In genomic region chr12:6853626-6854025, GRCh38 we compare ENCODE assay signal across 8 cellular contexts. TPM values are rescaled to one million over a fixed set of nuclear protein-coding genes. Genes with fewer than 3 reads are reported as not detected.
DNase-seq lines count a peak whose midpoint lies in the region; ATAC-seq and TF ChIP-seq lines count a peak whose summit lies in the region.

No MANE protein-coding gene starts in this region.

- H3K36me3 ChIP-seq in cardiac muscle cell = peaks cover 31% of the 10 kb centered on the region
- peaks cover 31% of the 10 kb centered on the region for H3K36me3 ChIP-seq in adipocyte (ENCODE audit: control insufficient read depth, insufficient read depth, low read length, severe bottlenecking)
- H3K36me3 ChIP-seq in mesendoderm (ENCODE audit: control insufficient read depth, insufficient read depth, low read length) = peaks cover 4% of the 10 kb centered on the region
- peaks cover 0 to 36% of the 10 kb centered on the region in 2 donors for H3K36me3 ChIP-seq in vagina

- H2BK15ac ChIP-seq in mesendoderm (replicated peaks; ENCODE audit: low read depth) = no peak overlapping the region

- no peak overlapping the region for H4K8ac ChIP-seq in mesendoderm (ENCODE audit: low read depth, low read length)

- peaks cover 26% of the 10 kb centered on the region for H3K79me2 ChIP-seq in mesendoderm (ENCODE audit: control insufficient read depth, insufficient read depth, low read length)

- H2BK120ac ChIP-seq in mesendoderm (ENCODE audit: low read depth, low read length) = no peak overlapping the region

- peak overlapping the region; percentile 85 for H3K9ac ChIP-seq in adipocyte (ENCODE audit: low read length)
- peak overlapping the region; percentile 70 for H3K9ac ChIP-seq in mesendoderm (ENCODE audit: low read length)

- intact Hi-C loops in Right ventricle myocardium superior (cut with DNase I) (no loop called here), vagina (cut with DNase I) (no loop called here)

- no peak overlapping the region for H4K5ac ChIP-seq in mesendoderm (ENCODE audit: low read length)

- H3K18ac ChIP-seq in mesendoderm (ENCODE audit: low read length) = no peak overlapping the region

- H2BK5ac ChIP-seq in mesendoderm (ENCODE audit: low read length) = no peak overlapping the region

- ATAC-seq in Right ventricle myocardium superior (ENCODE audit: poor library complexity) = no peak

- H3K56ac ChIP-seq in mesendoderm (ENCODE audit: low read length) = no peak overlapping the region

- H3K4ac ChIP-seq in mesendoderm (ENCODE audit: low read depth, low read length) = no peak overlapping the region

- peaks cover 22% of the 10 kb centered on the region for H3K79me1 ChIP-seq in mesendoderm (ENCODE audit: low read length)

- no peak overlapping the region for H3K4me2 ChIP-seq in mesendoderm (ENCODE audit: low read length)

- H3K27me3 ChIP-seq in cardiac muscle cell (no peaks in the 10 kb centered on the region), adipocyte (replicated peaks; ENCODE audit: control insufficient read depth, insufficient read depth, low read length) (no peaks in the 10 kb centered on the region), mesendoderm (ENCODE audit: insufficient read depth, low read length, poor library complexity) (no peaks in the 10 kb centered on the region), vagina (no peaks in the 10 kb centered on the region)

- WGBS in mesendoderm (ENCODE audit: extremely low coverage, insufficient coverage, low lambda C conversion rate) = no CpG with 5 or more reads among the region's 1 CpG

- TF ChIP-seq CTCF in cardiac muscle cell (IDR thresholded peaks at IDR 0.05; ENCODE audit: low read depth, low read length) (no peak), vagina (IDR thresholded peaks at IDR 0.05) (no peak)

- H3K27ac ChIP-seq in cardiac muscle cell (peak overlapping the region; percentile 78), mesendoderm (ENCODE audit: low read depth, low read length) (no peak overlapping the region), vagina (peak overlapping the region; percentile 84)

- no peak for TF ChIP-seq POLR2A in vagina (IDR thresholded peaks at IDR 0.05)

- H3K9me3 ChIP-seq in cardiac muscle cell (ENCODE audit: low read depth) (no peaks in the 10 kb centered on the region), adipocyte (ENCODE audit: control insufficient read depth, low read length) (no peaks in the 10 kb centered on the region), vagina (no peaks in the 10 kb centered on the region)

- DNase-seq in cardiac muscle cell (ENCODE audit: low read depth in 1 of 2, low spot score in 1 of 2) = no peak
- no peak for DNase-seq in Right ventricle myocardium superior
- DNase-seq in adipocyte (ENCODE audit: low read depth) = no peak
- no peak for DNase-seq in mesendoderm
- no peak for DNase-seq in vagina (ENCODE audit: extremely low spot score in 2 of 2)
- DNase-seq in EL = no peak
- DNase-seq in stimulated activated CD8-positive, alpha-beta memory T cell treated with anti-CD3 and anti-CD28 coated beads, Interleukin-4, amount 100 ng/mL, for 48 hours = no peak
- no peak for DNase-seq in putamen (ENCODE audit: low spot score)

- no peak overlapping the region for H2AK5ac ChIP-seq in mesendoderm (ENCODE audit: low read length)

- H3K4me3 ChIP-seq in cardiac muscle cell = no peak overlapping the region
- peak overlapping the region; percentile 84 for H3K4me3 ChIP-seq in adipocyte (ENCODE audit: low read length)
- H3K4me3 ChIP-seq in mesendoderm (ENCODE audit: low read length) = no peak overlapping the region
- no peak overlapping the region for H3K4me3 ChIP-seq in vagina

- H3K23ac ChIP-seq in mesendoderm (ENCODE audit: low read length) = no peak overlapping the region

- H3K4me1 ChIP-seq in cardiac muscle cell (ENCODE audit: low read depth) = no peaks in the 10 kb centered on the region
- H3K4me1 ChIP-seq in adipocyte (ENCODE audit: control insufficient read depth, insufficient read depth, low read length) = peaks cover 22% of the 10 kb centered on the region
- peaks cover 6% of the 10 kb centered on the region for H3K4me1 ChIP-seq in mesendoderm (ENCODE audit: control insufficient read depth, low read depth, low read length)
- H3K4me1 ChIP-seq in vagina = peaks cover 21% of the 10 kb centered on the region

RNA-seq across cellular contexts. Expression of gene USP5, which starts 1.7 kb away (rescaled TPM):
- total RNA-seq in cardiac muscle cell (145 and 150 TPM in 2 replicates), Right ventricle myocardium superior (63.0 TPM), vagina (36.6 TPM)
- polyA plus RNA-seq in cardiac muscle cell = 156 TPM in 2 replicates
- 86.8 TPM for polyA plus RNA-seq in mesendoderm (2013, experiment 1 of 2)
- polyA plus RNA-seq in mesendoderm (2013, experiment 2 of 2) = 87.0 TPM

RNA-seq across cellular contexts. Expression of gene CDCA3, which starts 2.5 kb away (rescaled TPM):
- total RNA-seq in cardiac muscle cell (11.5 and 42.8 TPM in 2 replicates), Right ventricle myocardium superior (1.3 TPM), vagina (8.6 TPM)
- polyA plus RNA-seq in cardiac muscle cell = 10.4 and 84.9 TPM in 2 replicates
- 80.7 TPM for polyA plus RNA-seq in mesendoderm (2013, experiment 1 of 2)
- polyA plus RNA-seq in mesendoderm (2013, experiment 2 of 2) = 79.7 TPM

RNA-seq across cellular contexts. Expression of gene GNB3, which starts 12.9 kb away (rescaled TPM):
- 3.0 and 5.2 TPM in 2 replicates for total RNA-seq in cardiac muscle cell
- 1.7 and 2.1 TPM in 2 replicates for polyA plus RNA-seq in cardiac muscle cell
- total RNA-seq in Right ventricle myocardium superior = 2.9 TPM
- polyA plus RNA-seq in mesendoderm (2013, experiment 1 of 2) = 1.5 TPM
- 2.0 TPM for polyA plus RNA-seq in mesendoderm (2013, experiment 2 of 2)
- 5.2 TPM for total RNA-seq in vagina

RNA-seq across cellular contexts. Expression of gene TPI1, which starts 13.7 kb away (rescaled TPM):
- total RNA-seq in cardiac muscle cell (1,963 and 2,650 TPM in 2 replicates), Right ventricle myocardium superior (804 TPM), vagina (274 TPM)
- polyA plus RNA-seq in cardiac muscle cell = 3,554 and 4,448 TPM in 2 replicates
- polyA plus RNA-seq in mesendoderm (2013, experiment 1 of 2) = 727 TPM
- 759 TPM for polyA plus RNA-seq in mesendoderm (2013, experiment 2 of 2)

RNA-seq across cellular contexts. Expression of gene SPSB2, which starts 19.5 kb away (rescaled TPM):
- 11.6 and 12.3 TPM in 2 replicates for total RNA-seq in cardiac muscle cell
- polyA plus RNA-seq in cardiac muscle cell = 13.5 and 15.6 TPM in 2 replicates
- 3.2 TPM for total RNA-seq in Right ventricle myocardium superior
- polyA plus RNA-seq in mesendoderm (2013, experiment 1 of 2) = 6.0 TPM
- polyA plus RNA-seq in mesendoderm (2013, experiment 2 of 2) = 5.3 TPM
- total RNA-seq in vagina = 3.2 TPM
